In the genomic region with DNA sequence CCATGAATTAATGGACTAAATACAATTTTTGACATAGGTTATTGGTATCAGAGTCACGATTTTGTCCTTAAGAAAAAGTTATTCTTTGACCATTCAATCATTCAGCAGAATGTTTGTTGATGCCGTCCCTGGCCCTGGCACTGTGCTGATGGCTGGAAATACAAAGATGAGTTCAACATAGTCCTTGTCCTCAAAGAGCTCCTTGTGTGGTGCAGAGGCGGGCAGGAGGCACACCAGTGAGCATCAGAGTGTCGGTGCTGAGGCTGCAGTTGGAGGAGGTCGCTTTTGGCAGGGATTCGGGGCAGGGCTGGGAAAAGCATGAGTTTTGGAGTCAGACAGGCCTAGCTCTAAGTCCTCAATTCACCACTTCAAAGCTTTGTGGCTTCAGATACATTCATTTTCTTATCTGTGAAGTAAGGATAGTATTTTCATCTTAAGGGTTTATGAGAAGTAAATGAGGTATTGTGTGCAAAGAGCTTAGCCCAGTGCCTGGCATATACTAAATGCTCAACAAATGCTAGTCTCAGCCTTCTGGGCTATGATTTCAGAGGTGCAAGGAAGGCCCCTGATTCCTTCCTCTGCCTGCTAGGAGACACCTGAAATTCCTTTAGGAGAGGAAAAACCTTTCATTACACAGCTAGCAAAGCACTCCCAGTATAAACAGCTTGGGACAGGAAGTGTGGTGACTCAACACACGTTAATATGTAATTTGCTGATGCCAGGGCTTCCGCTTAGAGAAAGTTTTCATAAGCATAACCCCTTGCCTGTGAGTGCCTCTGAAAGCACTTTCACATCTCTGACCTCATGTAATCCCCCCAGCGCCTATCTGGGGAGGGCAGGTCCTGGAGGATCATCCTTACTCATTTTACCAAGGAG, we compare ENCODE assay signal across 9 cellular contexts.
DNase-seq lines count a peak whose midpoint lies in the region; ATAC-seq and TF ChIP-seq lines count a peak whose summit lies in the region.
"Had no signal": no experiment of that assay in that cellular context is flagged by ENCODE, and none has a peak within 500 bp of the region (broad histone marks: within the 10 kb centered on the region; RNA-seq: fewer than 3 reads in every experiment).

No MANE protein-coding gene starts in this region.

- H3K4me2 ChIP-seq in skeletal muscle satellite cell (ENCODE audit: low read length) = peak overlapping the region; percentile 47

- DNase-seq in AG09309 (ENCODE audit: low read depth) (peak; percentile 29), NOMO-1 treated with dmso at 0.1 percent for 144 hours (lab: John Stamatoyannopoulos, UW; ENCODE audit: unreplicated experiment) (peak; percentile 46), fibroblast of pulmonary artery (ENCODE audit: low read depth) (peak; percentile 76), NCI-H1930 (lab: John Stamatoyannopoulos, UW) (no peak)
- DNase-seq: activated naive CD8-positive, alpha-beta T cell treated with anti-CD3 and anti-CD28 coated beads, Interleukin-2, amount 10 ng/mL, durations not matched to agents 7 days and 5 days had no signal

- H3K27me3 ChIP-seq in skeletal muscle satellite cell (ENCODE audit: control insufficient read depth, insufficient read depth, low read length) = peaks cover 16% of the 10 kb centered on the region

- no peaks in the 10 kb centered on the region for H3K9me3 ChIP-seq in skeletal muscle satellite cell (replicated peaks; ENCODE audit: low read length)

- H3K36me3 ChIP-seq in skeletal muscle satellite cell (ENCODE audit: insufficient read depth, low read length) = no peaks in the 10 kb centered on the region

- H3K9ac ChIP-seq in skeletal muscle satellite cell (ENCODE audit: low read depth, low read length) = peak overlapping the region; percentile 23

- peaks cover 20% of the 10 kb centered on the region for H3K4me1 ChIP-seq in skeletal muscle satellite cell (ENCODE audit: control insufficient read depth, insufficient read depth, low read length)

- H3K4me3 ChIP-seq in AG09309 (ENCODE audit: control insufficient read depth, low read depth, low read length) (no peak overlapping the region), fibroblast of pulmonary artery (replicated peaks; ENCODE audit: low read depth, low read length) (no peak overlapping the region), skeletal muscle satellite cell (ENCODE audit: low read length) (no peak overlapping the region)

- TF ChIP-seq CTCF in AG09309 (IDR thresholded peaks at IDR 0.05; ENCODE audit: control insufficient read depth, insufficient read depth, low read depth, low read length, missing control alignments) (no peak), fibroblast of pulmonary artery (IDR thresholded peaks at IDR 0.05; ENCODE audit: low read length, missing control alignments) (no peak)

- ATAC-seq in GM21619 (IDR thresholded peaks at IDR 0.05; ENCODE audit: unreplicated experiment) (peak; percentile 80), HG02840 (IDR thresholded peaks at IDR 0.05; ENCODE audit: low FRiP score, unreplicated experiment) (no peak), HG03280 (IDR thresholded peaks at IDR 0.05; ENCODE audit: unreplicated experiment) (no peak)

Comparison
In these comparisons a context has a peak if more than half of its experiments do, and no peak if none do; other contexts are left out.
1. DNase-seq: peak in AG09309 (single experiment), NOMO-1 treated with dmso at 0.1 percent for 144 hours (single experiment) and fibroblast of pulmonary artery (single experiment); none in NCI-H1930 (0 of 2).